In genomic region chr11:67262731-67263675, GRCh38 we compare ENCODE assay signal across 7 cellular contexts. TPM values are rescaled to one million over a fixed set of nuclear protein-coding genes. Genes with fewer than 3 reads are reported as not detected.
DNase-seq lines count a peak whose midpoint lies in the region; ATAC-seq, FAIRE-seq and TF ChIP-seq lines count a peak whose summit lies in the region.

No MANE protein-coding gene starts in this region.

- peaks cover 11% of the 10 kb centered on the region for H3K36me3 Mint-ChIP-seq in activated naive CD8-positive, alpha-beta T cell treated with anti-CD3 and anti-CD28 coated beads for 36 hours
- H3K36me3 Mint-ChIP-seq in glutamatergic neuron (ENCODE audit: unreplicated experiment), result no peaks in the 10 kb centered on the region

- no peak overlapping the region for H3K18ac ChIP-seq in trophoblast cell (ENCODE audit: low read length)

- H2BK120ac ChIP-seq in trophoblast cell (ENCODE audit: insufficient read depth, low read length, poor library complexity), result no peak overlapping the region

- H3K4ac ChIP-seq in trophoblast cell (ENCODE audit: low read depth, low read length), result no peak overlapping the region

- H3K4me3 ChIP-seq in NB4 (ENCODE audit: low read depth, low read length) (no peak overlapping the region), trophoblast cell (ENCODE audit: low read depth, low read length) (no peak overlapping the region)

- peaks cover 9% of the 10 kb centered on the region for H3K79me2 ChIP-seq in trophoblast cell (ENCODE audit: control insufficient read depth, insufficient read depth, low read length, poor library complexity)

- no peak overlapping the region for H3K4me2 ChIP-seq in trophoblast cell (ENCODE audit: low read length)

- no peaks in the 10 kb centered on the region for H3K27me3 ChIP-seq in trophoblast cell (ENCODE audit: insufficient read depth, low read length)

- peak overlapping the region; percentile 39 for H4K12ac ChIP-seq in trophoblast cell (ENCODE audit: low read depth, low read length)

- H4K91ac ChIP-seq in trophoblast cell (ENCODE audit: low read depth, low read length), result peak overlapping the region; percentile 27

- H3K4me1 ChIP-seq in trophoblast cell (ENCODE audit: control insufficient read depth in 1 of 2, insufficient read depth in 2 of 2, low read length in 2 of 2), result peaks cover 11 to 24% of the 10 kb centered on the region in 2 experiments

- no peak overlapping the region for H3K9ac ChIP-seq in trophoblast cell (ENCODE audit: low read length)

- H2BK5ac ChIP-seq in trophoblast cell (ENCODE audit: low read depth, low read length, poor library complexity), result no peak overlapping the region

- no peak overlapping the region for H2AK5ac ChIP-seq in trophoblast cell (ENCODE audit: low read length)

- peaks cover 42% of the 10 kb centered on the region for H3K4me1 Mint-ChIP-seq in activated naive CD8-positive, alpha-beta T cell treated with anti-CD3 and anti-CD28 coated beads for 36 hours
- H3K4me1 Mint-ChIP-seq in glutamatergic neuron (ENCODE audit: low read depth, unreplicated experiment), result peaks cover 9% of the 10 kb centered on the region

- peak; percentile 91 for TF ChIP-seq CTCF in NB4 (IDR thresholded peaks at IDR 0.05; ENCODE audit: low read depth, low read length)
- TF ChIP-seq CTCF in glutamatergic neuron (IDR thresholded peaks at IDR 0.05; ENCODE audit: partially characterized antibody, unreplicated experiment), result peak; percentile 71

- peak overlapping the region; percentile 56 for H3K4me3 Mint-ChIP-seq in activated naive CD8-positive, alpha-beta T cell treated with anti-CD3 and anti-CD28 coated beads for 36 hours
- peak overlapping the region; percentile 67 for H3K4me3 Mint-ChIP-seq in glutamatergic neuron (ENCODE audit: unreplicated experiment)

- WGBS in trophoblast cell (ENCODE audit: extremely low coverage, insufficient coverage, insufficient read length), result no CpG with 5 or more reads among the region's 22 CpGs

- no peaks in the 10 kb centered on the region for H3K9me3 Mint-ChIP-seq in activated naive CD8-positive, alpha-beta T cell treated with anti-CD3 and anti-CD28 coated beads for 36 hours
- peaks cover 7% of the 10 kb centered on the region for H3K9me3 Mint-ChIP-seq in glutamatergic neuron (ENCODE audit: unreplicated experiment)

- no peaks in the 10 kb centered on the region for H3K27me3 Mint-ChIP-seq in activated naive CD8-positive, alpha-beta T cell treated with anti-CD3 and anti-CD28 coated beads for 36 hours
- peaks cover 19% of the 10 kb centered on the region for H3K27me3 Mint-ChIP-seq in glutamatergic neuron (ENCODE audit: unreplicated experiment)

- peak overlapping the region; percentile 62 for H4K8ac ChIP-seq in trophoblast cell (ENCODE audit: low read depth, low read length)

- peaks cover 10% of the 10 kb centered on the region for H3K79me1 ChIP-seq in trophoblast cell (ENCODE audit: low read length)

- FAIRE-seq in GM12891 (lab: Jason Lieb, UNC), result peak; percentile 91

- H3K27ac Mint-ChIP-seq in activated naive CD8-positive, alpha-beta T cell treated with anti-CD3 and anti-CD28 coated beads for 36 hours, result peak overlapping the region; percentile 63
- no peak overlapping the region for H3K27ac Mint-ChIP-seq in glutamatergic neuron (ENCODE audit: unreplicated experiment)

- ATAC-seq in HG02973 (IDR thresholded peaks at IDR 0.05; ENCODE audit: unreplicated experiment), result no peak

- peak overlapping the region; percentile 12 for H3K14ac ChIP-seq in trophoblast cell (ENCODE audit: low read length)

- peak; percentile 79 for DNase-seq in GM12891 (ENCODE audit: insufficient read length, low spot score)
- DNase-seq in NB4 (ENCODE audit: low read depth), result peak; percentile 92
- DNase-seq in SK-N-DZ (ENCODE audit: low spot score), result peak; percentile 85
- DNase-seq in activated naive CD8-positive, alpha-beta T cell treated with anti-CD3 and anti-CD28 coated beads for 36 hours, result peak; percentile 75
- peak; percentile 88 for DNase-seq in glutamatergic neuron
- DNase-seq in trophoblast cell, result peak; percentile 68 to 87

- no peak overlapping the region for H2BK12ac ChIP-seq in trophoblast cell (ENCODE audit: low read length)

- H3K27ac ChIP-seq in trophoblast cell (ENCODE audit: low read depth, low read length), result no peak overlapping the region

- no peaks in the 10 kb centered on the region for H3K9me3 ChIP-seq in trophoblast cell (ENCODE audit: insufficient read depth, low read depth, low read length)

- peaks cover 3 to 4% of the 10 kb centered on the region in 2 experiments for H3K36me3 ChIP-seq in trophoblast cell (ENCODE audit: control insufficient read depth in 1 of 2, insufficient read depth in 2 of 2, low read length in 2 of 2)

- H2AFZ ChIP-seq in trophoblast cell (ENCODE audit: insufficient read depth, low read length, poor library complexity), result peak overlapping the region; percentile 64

- H3K23ac ChIP-seq in trophoblast cell (ENCODE audit: low read length), result no peak overlapping the region

- no peak for TF ChIP-seq POLR2A in GM12891 (IDR thresholded peaks at IDR 0.05; ENCODE audit: low read depth, low read length)
- no peak for TF ChIP-seq POLR2A in NB4 (IDR thresholded peaks at IDR 0.05; ENCODE audit: extremely low read depth, insufficient read length)

TF ChIP-seq in GM12891, 5 proteins besides CTCF, POLR2A, EP300 and RAD21:
- no peak for TF ChIP-seq PAX5 (IDR thresholded peaks at IDR 0.05; ENCODE audit: insufficient read depth, low read length, severe bottlenecking)
- no peak for TF ChIP-seq TAF1 (IDR thresholded peaks at IDR 0.05; ENCODE audit: low read depth, low read length)
- TF ChIP-seq POU2F2 (IDR thresholded peaks at IDR 0.05; ENCODE audit: low read depth, low read length), result no peak
- no peak for TF ChIP-seq SPI1 (IDR thresholded peaks at IDR 0.05; ENCODE audit: low read depth, low read length)
- TF ChIP-seq POLR2AphosphoS5 (IDR thresholded peaks at IDR 0.05; ENCODE audit: low read depth, low read length), result no peak

RNA-seq across cellular contexts. Expression of gene GRK2, which starts 3.3 kb away (rescaled TPM):
- polyA plus RNA-seq in GM12891 (2012; ENCODE audit: low read depth, missing spikeins), result 101 TPM
- 63.4 and 72.0 TPM in 2 replicates for polyA plus RNA-seq in SK-N-DZ (2014; cell fraction: cytosol; rRNA removed)
- polyA plus RNA-seq in SK-N-DZ (2014; cell fraction: nucleus; rRNA removed), result 95.3 and 97.5 TPM in 2 replicates
- 100 to 1,000 TPM; 211 to 219 TPM for total RNA-seq in activated naive CD8-positive, alpha-beta T cell treated with anti-CD3 and anti-CD28 coated beads for 36 hours
- total RNA-seq in glutamatergic neuron (ENCODE audit: unreplicated experiment), result 52.2 TPM
- polyA plus RNA-seq in trophoblast cell (2013), result 22.3 and 22.9 TPM in 2 replicates

RNA-seq across cellular contexts. Expression of gene ANKRD13D, which starts 26.1 kb away (rescaled TPM):
- polyA plus RNA-seq in GM12891 (2012; ENCODE audit: low read depth, missing spikeins), result 18.9 TPM
- polyA plus RNA-seq in SK-N-DZ (2014; cell fraction: cytosol; rRNA removed), result 21.1 and 25.4 TPM in 2 replicates
- polyA plus RNA-seq in SK-N-DZ (2014; cell fraction: nucleus; rRNA removed), result 91.5 and 113 TPM in 2 replicates
- total RNA-seq in activated naive CD8-positive, alpha-beta T cell treated with anti-CD3 and anti-CD28 coated beads for 36 hours, result 10 to 100 TPM; 52.0 to 55.7 TPM
- 109 TPM for total RNA-seq in glutamatergic neuron (ENCODE audit: unreplicated experiment)
- 20.5 and 20.9 TPM in 2 replicates for polyA plus RNA-seq in trophoblast cell (2013)

RNA-seq across cellular contexts. Expression of gene SSH3, which starts 40.3 kb away (rescaled TPM):
- 1.3 TPM for polyA plus RNA-seq in GM12891 (2012; ENCODE audit: low read depth, missing spikeins)
- 0.24 and 0.29 TPM in 2 replicates for polyA plus RNA-seq in SK-N-DZ (2014; cell fraction: cytosol; rRNA removed)
- polyA plus RNA-seq in SK-N-DZ (2014; cell fraction: nucleus; rRNA removed), result 3.8 and 14.4 TPM in 2 replicates
- 1 to 10 TPM; 4.6 to 4.7 TPM for total RNA-seq in activated naive CD8-positive, alpha-beta T cell treated with anti-CD3 and anti-CD28 coated beads for 36 hours
- 8.3 TPM for total RNA-seq in glutamatergic neuron (ENCODE audit: unreplicated experiment)
- 85.6 and 93.4 TPM in 2 replicates for polyA plus RNA-seq in trophoblast cell (2013)
